ENCODE assay signal across 8 cellular contexts in genomic region chr3:33278106-33278672, GRCh38. TPM values are rescaled to one million over a fixed set of nuclear protein-coding genes. Genes with fewer than 3 reads are reported as not detected.
A peak's percentile ranks its signal among the peaks of the same experiment; 100 is the strongest.
DNase-seq lines count a peak whose midpoint lies in the region; ATAC-seq, FAIRE-seq and TF ChIP-seq lines count a peak whose summit lies in the region.

No MANE protein-coding gene starts in this region.

- no peaks in the 10 kb centered on the region for H3K79me2 ChIP-seq in parathyroid adenoma

- FAIRE-seq in frontal cortex (lab: Jason Lieb, UNC): no peak

- WGBS in esophagus muscularis mucosa: 19% methylated on average over 12 of the region's 12 CpGs

- no peaks in the 10 kb centered on the region for H3K27me3 ChIP-seq in esophagus muscularis mucosa
- H3K27me3 ChIP-seq in parathyroid adenoma (ENCODE audit: control insufficient read depth, insufficient read depth, low read length): no peaks in the 10 kb centered on the region

- DNase-seq in EH (ENCODE audit: low read depth) (peak; percentile 25), NCI-H748 (lab: John Stamatoyannopoulos, UW; ENCODE audit: unreplicated experiment) (peak; percentile 64), esophagus muscularis mucosa (ENCODE audit: extremely low spot score) (no peak), NOMO-1 treated with dmso at 0.1 percent for 144 hours (lab: John Stamatoyannopoulos, UW; ENCODE audit: unreplicated experiment) (no peak), frontal cortex (ENCODE audit: low spot score in 2 of 2) (no peak)
- no peak for DNase-seq in stimulated activated CD4-positive, alpha-beta T cell treated with anti-CD3 and anti-CD28 coated beads, Interleukin-2, amount 100 ng/mL, for 48 hours

- H3K27ac ChIP-seq in esophagus muscularis mucosa (replicated peaks in 1 of 4) (no peak overlapping the region), parathyroid adenoma (peak overlapping the region; percentile 53)

- H3K4me1 ChIP-seq in esophagus muscularis mucosa (peaks cover 6 to 21% (median 12%) of the 10 kb centered on the region in 4 donors), parathyroid adenoma (no peaks in the 10 kb centered on the region)

- no peak for TF ChIP-seq POLR2A in esophagus muscularis mucosa (IDR thresholded peaks at IDR 0.05; ENCODE audit: low read depth)

- no peaks in the 10 kb centered on the region for H3K9me3 ChIP-seq in esophagus muscularis mucosa
- H3K9me3 ChIP-seq in parathyroid adenoma (ENCODE audit: control insufficient read depth, low read length): no peaks in the 10 kb centered on the region

- no peak for TF ChIP-seq EP300 in esophagus muscularis mucosa (IDR thresholded peaks at IDR 0.05)

- H2AFZ ChIP-seq in parathyroid adenoma: peak overlapping the region; percentile 93

- H3K36me3 ChIP-seq in esophagus muscularis mucosa: no peaks in the 10 kb centered on the region
- H3K36me3 ChIP-seq in parathyroid adenoma (ENCODE audit: control insufficient read depth, insufficient read depth, low read length): no peaks in the 10 kb centered on the region

- ATAC-seq in GM19328 (IDR thresholded peaks at IDR 0.05; ENCODE audit: unreplicated experiment): no peak

- no peak overlapping the region for H3K9ac ChIP-seq in parathyroid adenoma

- H3K4me3 ChIP-seq in esophagus muscularis mucosa (peak overlapping the region; percentile 80 to 97 (median 86)), parathyroid adenoma (ENCODE audit: low read depth, low read length) (peak overlapping the region; percentile 63)

- intact Hi-C loops in esophagus muscularis mucosa (cut with DNase I): no loop called here

- no peak for TF ChIP-seq CTCF in esophagus muscularis mucosa (IDR thresholded peaks at IDR 0.05)
- TF ChIP-seq CTCF in parathyroid adenoma (IDR thresholded peaks at IDR 0.05): no peak

- peak overlapping the region; percentile 55 for H3K4me2 ChIP-seq in parathyroid adenoma (ENCODE audit: low read length)

RNA-seq across cellular contexts. Expression of gene FBXL2, which starts 0.9 kb away (rescaled TPM):
- total RNA-seq in esophagus muscularis mucosa (10 to 100 TPM in 1 of 4 donors, 1 to 10 TPM in 3; 5.4 to 10.9 (median 6.9) TPM), frontal cortex (53.8 TPM)

RNA-seq across cellular contexts. Expression of gene SUSD5, which starts 59.6 kb away (rescaled TPM):
- 1 to 10 TPM in 3 of 4 donors, under 1 TPM in 1; 0.42 to 2.3 (median 1.3) TPM for total RNA-seq in esophagus muscularis mucosa
- 2.0 TPM for total RNA-seq in frontal cortex

Comparison
In these comparisons a context has a peak if more than half of its experiments do, and no peak if none do; other contexts are left out.
1. DNase-seq: peak in EH (single experiment) and NCI-H748 (single experiment); none in esophagus muscularis mucosa (single experiment), stimulated activated CD4-positive, alpha-beta T cell treated with anti-CD3 and anti-CD28 coated beads, Interleukin-2, amount 100 ng/mL, for 48 hours (0 of 2), NOMO-1 treated with dmso at 0.1 percent for 144 hours (single experiment) and frontal cortex (0 of 2).